Comparison of ENCODE assay signal across 2 cellular contexts in the genomic region with DNA sequence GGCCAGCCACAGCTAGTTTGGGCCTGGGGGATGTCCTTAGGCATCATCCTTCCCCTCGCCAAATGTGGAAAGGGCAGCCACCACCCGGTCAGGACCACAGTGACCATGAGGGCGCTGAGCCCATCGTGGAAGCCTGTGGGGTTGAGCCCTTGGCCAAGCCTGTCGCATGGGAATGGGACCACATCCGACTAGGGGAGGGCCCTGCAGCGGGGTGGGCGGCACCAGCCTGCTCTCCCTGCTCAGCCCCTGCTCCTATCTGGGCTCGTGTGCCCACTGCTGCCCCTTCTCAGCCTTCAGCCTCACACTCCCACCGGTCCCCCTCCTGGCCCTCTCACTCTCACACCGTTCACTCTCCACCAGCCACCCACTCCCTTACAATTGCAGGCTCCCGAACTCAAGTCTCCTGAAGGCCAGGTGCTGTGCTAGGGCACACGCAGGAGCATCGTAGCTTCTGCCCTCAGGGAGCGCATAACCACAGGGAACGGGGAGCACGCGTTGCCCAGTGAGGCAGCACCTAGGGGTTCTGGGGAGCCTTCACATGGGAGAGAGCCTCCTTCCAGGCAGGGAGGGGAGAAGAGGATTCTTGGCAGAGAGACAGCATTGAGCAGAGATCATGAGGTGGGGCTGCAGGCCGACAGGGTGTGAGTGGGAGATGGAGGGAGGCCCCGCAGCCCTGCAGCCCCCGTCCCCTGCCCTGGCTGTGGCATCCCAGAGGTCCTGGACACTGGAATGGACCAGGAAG.
TF ChIP-seq lines count a peak whose summit lies in the region.

No MANE protein-coding gene starts in this region.

TF ChIP-seq in SK-N-SH treated with all-trans-retinoic acid at 6 μM for 48 hours, 23 proteins besides CTCF, POLR2A, EP300 and RAD21 (continued from another document):
- TF ChIP-seq, protein P1, sequence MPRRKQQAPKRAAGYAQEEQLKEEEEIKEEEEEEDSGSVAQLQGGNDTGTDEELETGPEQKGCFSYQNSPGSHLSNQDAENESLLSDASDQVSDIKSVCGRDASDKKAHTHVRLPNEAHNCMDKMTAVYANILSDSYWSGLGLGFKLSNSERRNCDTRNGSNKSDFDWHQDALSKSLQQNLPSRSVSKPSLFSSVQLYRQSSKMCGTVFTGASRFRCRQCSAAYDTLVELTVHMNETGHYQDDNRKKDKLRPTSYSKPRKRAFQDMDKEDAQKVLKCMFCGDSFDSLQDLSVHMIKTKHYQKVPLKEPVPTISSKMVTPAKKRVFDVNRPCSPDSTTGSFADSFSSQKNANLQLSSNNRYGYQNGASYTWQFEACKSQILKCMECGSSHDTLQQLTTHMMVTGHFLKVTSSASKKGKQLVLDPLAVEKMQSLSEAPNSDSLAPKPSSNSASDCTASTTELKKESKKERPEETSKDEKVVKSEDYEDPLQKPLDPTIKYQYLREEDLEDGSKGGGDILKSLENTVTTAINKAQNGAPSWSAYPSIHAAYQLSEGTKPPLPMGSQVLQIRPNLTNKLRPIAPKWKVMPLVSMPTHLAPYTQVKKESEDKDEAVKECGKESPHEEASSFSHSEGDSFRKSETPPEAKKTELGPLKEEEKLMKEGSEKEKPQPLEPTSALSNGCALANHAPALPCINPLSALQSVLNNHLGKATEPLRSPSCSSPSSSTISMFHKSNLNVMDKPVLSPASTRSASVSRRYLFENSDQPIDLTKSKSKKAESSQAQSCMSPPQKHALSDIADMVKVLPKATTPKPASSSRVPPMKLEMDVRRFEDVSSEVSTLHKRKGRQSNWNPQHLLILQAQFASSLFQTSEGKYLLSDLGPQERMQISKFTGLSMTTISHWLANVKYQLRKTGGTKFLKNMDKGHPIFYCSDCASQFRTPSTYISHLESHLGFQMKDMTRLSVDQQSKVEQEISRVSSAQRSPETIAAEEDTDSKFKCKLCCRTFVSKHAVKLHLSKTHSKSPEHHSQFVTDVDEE (CRISPR knock-in tag; IDR thresholded peaks at IDR 0.05), result no peak

TF ChIP-seq in neural cell, 6 proteins besides CTCF, POLR2A, EP300 and RAD21 (continued from another document):
- TF ChIP-seq, protein P2, sequence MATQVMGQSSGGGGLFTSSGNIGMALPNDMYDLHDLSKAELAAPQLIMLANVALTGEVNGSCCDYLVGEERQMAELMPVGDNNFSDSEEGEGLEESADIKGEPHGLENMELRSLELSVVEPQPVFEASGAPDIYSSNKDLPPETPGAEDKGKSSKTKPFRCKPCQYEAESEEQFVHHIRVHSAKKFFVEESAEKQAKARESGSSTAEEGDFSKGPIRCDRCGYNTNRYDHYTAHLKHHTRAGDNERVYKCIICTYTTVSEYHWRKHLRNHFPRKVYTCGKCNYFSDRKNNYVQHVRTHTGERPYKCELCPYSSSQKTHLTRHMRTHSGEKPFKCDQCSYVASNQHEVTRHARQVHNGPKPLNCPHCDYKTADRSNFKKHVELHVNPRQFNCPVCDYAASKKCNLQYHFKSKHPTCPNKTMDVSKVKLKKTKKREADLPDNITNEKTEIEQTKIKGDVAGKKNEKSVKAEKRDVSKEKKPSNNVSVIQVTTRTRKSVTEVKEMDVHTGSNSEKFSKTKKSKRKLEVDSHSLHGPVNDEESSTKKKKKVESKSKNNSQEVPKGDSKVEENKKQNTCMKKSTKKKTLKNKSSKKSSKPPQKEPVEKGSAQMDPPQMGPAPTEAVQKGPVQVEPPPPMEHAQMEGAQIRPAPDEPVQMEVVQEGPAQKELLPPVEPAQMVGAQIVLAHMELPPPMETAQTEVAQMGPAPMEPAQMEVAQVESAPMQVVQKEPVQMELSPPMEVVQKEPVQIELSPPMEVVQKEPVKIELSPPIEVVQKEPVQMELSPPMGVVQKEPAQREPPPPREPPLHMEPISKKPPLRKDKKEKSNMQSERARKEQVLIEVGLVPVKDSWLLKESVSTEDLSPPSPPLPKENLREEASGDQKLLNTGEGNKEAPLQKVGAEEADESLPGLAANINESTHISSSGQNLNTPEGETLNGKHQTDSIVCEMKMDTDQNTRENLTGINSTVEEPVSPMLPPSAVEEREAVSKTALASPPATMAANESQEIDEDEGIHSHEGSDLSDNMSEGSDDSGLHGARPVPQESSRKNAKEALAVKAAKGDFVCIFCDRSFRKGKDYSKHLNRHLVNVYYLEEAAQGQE (IDR thresholded peaks at IDR 0.05; ENCODE audit: borderline replicate concordance), result no peak
TF ChIP-seq in neural cell: peak in this region for 0.
